In the genomic region with DNA sequence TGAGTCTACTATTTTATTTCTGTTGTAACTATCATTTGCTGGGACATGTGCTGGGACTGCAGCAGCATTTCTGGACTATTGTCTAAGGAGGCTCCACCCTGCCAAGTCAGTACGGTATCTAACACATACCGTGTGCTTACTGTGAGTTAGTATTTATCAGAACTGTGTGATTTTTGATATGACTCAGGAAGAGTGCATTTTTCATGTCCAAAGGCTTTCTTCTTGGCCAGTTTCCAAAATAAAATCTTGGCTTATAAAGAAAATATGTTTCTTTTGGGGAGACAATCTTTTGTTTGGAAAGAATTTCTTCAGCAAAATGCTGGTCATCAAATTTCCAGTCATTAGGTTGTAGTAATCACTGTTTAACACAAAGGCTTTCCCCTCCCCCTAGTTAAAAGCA, we compare ENCODE assay signal across 16 cellular contexts. TPM values are rescaled to one million over a fixed set of nuclear protein-coding genes. Genes with fewer than 3 reads are reported as not detected.
DNase-seq lines count a peak whose midpoint lies in the region; ATAC-seq, FAIRE-seq and TF ChIP-seq lines count a peak whose summit lies in the region.
"Had no signal": no experiment of that assay in that cellular context is flagged by ENCODE, and none has a peak within 500 bp of the region (broad histone marks: within the 10 kb centered on the region; RNA-seq: fewer than 3 reads in every experiment).

No MANE protein-coding gene starts in this region.

- H3K27ac ChIP-seq in right atrium auricular region, result no peak overlapping the region
- H3K27ac ChIP-seq in astrocyte (ENCODE audit: low read depth, low read length), result peak overlapping the region; percentile 60
- peak overlapping the region; percentile 46 for H3K27ac ChIP-seq in foreskin keratinocyte
- H3K27ac ChIP-seq in effector memory CD4-positive, alpha-beta T cell (ENCODE audit: insufficient read depth, low read length, poor library complexity, severe bottlenecking), result no peak overlapping the region
- H3K27ac ChIP-seq: hepatocyte, SJCRH30, upper lobe of left lung had no signal

- H3K36me3 ChIP-seq in right atrium auricular region (peaks cover 18% of the 10 kb centered on the region), astrocyte (ENCODE audit: insufficient read depth, low read length) (peaks cover 14% of the 10 kb centered on the region)
- H3K36me3 ChIP-seq in effector memory CD4-positive, alpha-beta T cell (ENCODE audit: control insufficient read depth, insufficient read depth, low read length), result peaks cover 24% of the 10 kb centered on the region

- ATAC-seq in left ventricle myocardium superior, result peak; percentile 44
- peak; percentile 78 for ATAC-seq in foreskin keratinocyte
- ATAC-seq in stimulated activated naive CD8-positive, alpha-beta T cell treated with anti-CD3 and anti-CD28 coated beads, Interleukin-15, Interleukin-2, amounts not matched to agents 100 U/mL and 50 U/mL, for 24 hours, result peak; percentile 61
- ATAC-seq in HG03139 (IDR thresholded peaks at IDR 0.05; ENCODE audit: unreplicated experiment), result no peak

- peak overlapping the region; percentile 8 for H2AFZ ChIP-seq in astrocyte (ENCODE audit: low read depth, low read length)
- H2AFZ ChIP-seq: hepatocyte had no signal

- H3K4me3 ChIP-seq in right atrium auricular region, result no peak overlapping the region
- no peak overlapping the region for H3K4me3 ChIP-seq in astrocyte (ENCODE audit: insufficient read depth, low read depth, low read length)
- H3K4me3 ChIP-seq in effector memory CD4-positive, alpha-beta T cell (ENCODE audit: insufficient read depth, low read depth, low read length, poor library complexity, severe bottlenecking), result no peak overlapping the region
- H3K4me3 ChIP-seq: hepatocyte, SJCRH30, upper lobe of left lung had no signal

- no peak overlapping the region for H3K4me3 Mint-ChIP-seq in astrocyte (ENCODE audit: unreplicated experiment)
- H3K4me3 Mint-ChIP-seq in activated T-helper 2 cell treated with anti-CD3 and anti-CD28 coated beads, Interferon-gamma antibody, Interleukin-2, Interleukin-4, amounts not matched to agents 10 μg/mL and 5 μg/mL and 100 μg/mL, durations not matched to agents 14 hours and 24 hours and 36 hours (ENCODE audit: low read depth), result no peak overlapping the region

- H3K4me1 ChIP-seq in right atrium auricular region (peaks cover 0 to 16% of the 10 kb centered on the region in 2 donors), astrocyte (ENCODE audit: insufficient read depth, low read length) (peaks cover 28% of the 10 kb centered on the region), foreskin keratinocyte (peaks cover 28% of the 10 kb centered on the region)
- H3K4me1 ChIP-seq in effector memory CD4-positive, alpha-beta T cell (ENCODE audit: control insufficient read depth, insufficient read depth, low read length, poor library complexity, severe bottlenecking), result no peaks in the 10 kb centered on the region
- H3K4me1 ChIP-seq: SJCRH30 had no signal

- no peaks in the 10 kb centered on the region for H3K27me3 Mint-ChIP-seq in astrocyte (ENCODE audit: low read depth, unreplicated experiment)
- H3K27me3 Mint-ChIP-seq in activated T-helper 2 cell treated with anti-CD3 and anti-CD28 coated beads, Interferon-gamma antibody, Interleukin-2, Interleukin-4, amounts not matched to agents 10 μg/mL and 5 μg/mL and 100 μg/mL, durations not matched to agents 14 hours and 24 hours and 36 hours (ENCODE audit: low read depth), result no peaks in the 10 kb centered on the region

- no peaks in the 10 kb centered on the region for H3K9me3 Mint-ChIP-seq in astrocyte (ENCODE audit: unreplicated experiment)
- no peaks in the 10 kb centered on the region for H3K9me3 Mint-ChIP-seq in activated T-helper 2 cell treated with anti-CD3 and anti-CD28 coated beads, Interferon-gamma antibody, Interleukin-2, Interleukin-4, amounts not matched to agents 10 μg/mL and 5 μg/mL and 100 μg/mL, durations not matched to agents 14 hours and 24 hours and 36 hours

- no peak for FAIRE-seq in astrocyte (lab: Jason Lieb, UNC)
- FAIRE-seq: G401.6 had no signal

- peak overlapping the region; percentile 35 for H3K9ac ChIP-seq in astrocyte (ENCODE audit: low read length)

- no peak overlapping the region for H3K27ac Mint-ChIP-seq in astrocyte (ENCODE audit: unreplicated experiment)
- no peak overlapping the region for H3K27ac Mint-ChIP-seq in activated T-helper 2 cell treated with anti-CD3 and anti-CD28 coated beads, Interferon-gamma antibody, Interleukin-2, Interleukin-4, amounts not matched to agents 10 μg/mL and 5 μg/mL and 100 μg/mL, durations not matched to agents 14 hours and 24 hours and 36 hours

- H3K79me2 ChIP-seq in astrocyte (ENCODE audit: insufficient read depth, low read length), result peaks cover 29% of the 10 kb centered on the region

- peaks cover 14% of the 10 kb centered on the region for H3K36me3 Mint-ChIP-seq in astrocyte (ENCODE audit: low read depth, unreplicated experiment)
- H3K36me3 Mint-ChIP-seq in activated T-helper 2 cell treated with anti-CD3 and anti-CD28 coated beads, Interferon-gamma antibody, Interleukin-2, Interleukin-4, amounts not matched to agents 10 μg/mL and 5 μg/mL and 100 μg/mL, durations not matched to agents 14 hours and 24 hours and 36 hours (ENCODE audit: low read depth), result peaks cover 55% of the 10 kb centered on the region

- peak overlapping the region; percentile 53 for H3K4me2 ChIP-seq in astrocyte (ENCODE audit: low read length)
- H3K4me2 ChIP-seq: hepatocyte had no signal

- intact Hi-C loops in left ventricle myocardium superior (cut with micrococcal nuclease), result no loop called here
- intact Hi-C loops in activated T-helper 2 cell treated with anti-CD3 and anti-CD28 coated beads, Interferon-gamma antibody, Interleukin-2, Interleukin-4, amounts not matched to agents 10 μg/mL and 5 μg/mL and 100 μg/mL, durations not matched to agents 14 hours and 24 hours and 36 hours (cut with micrococcal nuclease), result no loop called here

- DNase-seq in left ventricle myocardium superior (no peak), right atrium auricular region (ENCODE audit: low spot score) (no peak), astrocyte (ENCODE audit: low read depth) (peak; percentile 84), foreskin keratinocyte (peak; percentile 72 to 87)
- no peak for DNase-seq in stimulated activated naive CD8-positive, alpha-beta T cell treated with anti-CD3 and anti-CD28 coated beads, Interleukin-15, Interleukin-2, amounts not matched to agents 100 U/mL and 50 U/mL, for 24 hours
- DNase-seq in effector memory CD4-positive, alpha-beta T cell, result no peak
- no peak for DNase-seq in activated T-helper 2 cell treated with anti-CD3 and anti-CD28 coated beads, Interferon-gamma antibody, Interleukin-2, Interleukin-4, amounts not matched to agents 10 μg/mL and 5 μg/mL and 100 μg/mL, durations not matched to agents 14 hours and 24 hours and 36 hours (ENCODE audit: low spot score)
- DNase-seq: cerebellar nuclear complex, midbrain, NCI-H524, retina, SJCRH30, upper lobe of left lung had no signal

- H3K9me3 ChIP-seq in right atrium auricular region, result no peaks in the 10 kb centered on the region
- no peaks in the 10 kb centered on the region for H3K9me3 ChIP-seq in astrocyte (ENCODE audit: insufficient read depth, low read depth, low read length)
- no peaks in the 10 kb centered on the region for H3K9me3 ChIP-seq in effector memory CD4-positive, alpha-beta T cell (ENCODE audit: control insufficient read depth, low read length)
- H3K9me3 ChIP-seq: SJCRH30, upper lobe of left lung had no signal

- H3K27me3 ChIP-seq in right atrium auricular region (no peaks in the 10 kb centered on the region), astrocyte (ENCODE audit: insufficient read depth, low read length) (no peaks in the 10 kb centered on the region), foreskin keratinocyte (no peaks in the 10 kb centered on the region)
- H3K27me3 ChIP-seq in effector memory CD4-positive, alpha-beta T cell (replicated peaks; ENCODE audit: control insufficient read depth, insufficient read depth, low read length, poor library complexity, severe bottlenecking), result no peaks in the 10 kb centered on the region
- H3K27me3 ChIP-seq: hepatocyte, SJCRH30, upper lobe of left lung had no signal

- H3K4me1 Mint-ChIP-seq in astrocyte (ENCODE audit: low read depth, unreplicated experiment), result peaks cover 22% of the 10 kb centered on the region
- peaks cover 10% of the 10 kb centered on the region for H3K4me1 Mint-ChIP-seq in activated T-helper 2 cell treated with anti-CD3 and anti-CD28 coated beads, Interferon-gamma antibody, Interleukin-2, Interleukin-4, amounts not matched to agents 10 μg/mL and 5 μg/mL and 100 μg/mL, durations not matched to agents 14 hours and 24 hours and 36 hours (ENCODE audit: low read depth)

- H4K20me1 ChIP-seq in astrocyte (ENCODE audit: insufficient read depth, low read length), result peaks cover 17% of the 10 kb centered on the region

- TF ChIP-seq CTCF in right atrium auricular region (IDR thresholded peaks at IDR 0.05) (no peak), astrocyte (IDR thresholded peaks at IDR 0.05; ENCODE audit: insufficient read depth, low read depth, low read length) (no peak), foreskin keratinocyte (conservative IDR thresholded peaks at IDR 0.05) (no peak)

RNA-seq across cellular contexts. Expression of gene PARP4, which starts 11.6 kb away (rescaled TPM):
- total RNA-seq in left ventricle myocardium superior (25.6 TPM), right atrium auricular region (10 to 100 TPM; 21.2 to 22.1 TPM), astrocyte (55.7 and 59.1 TPM in 2 replicates), foreskin keratinocyte (43.2 and 52.4 TPM in 2 replicates)
- 13.6 and 13.8 TPM in 2 replicates for polyA plus RNA-seq in foreskin keratinocyte
- 58.8 and 60.6 TPM in 2 replicates for total RNA-seq in activated T-helper 2 cell treated with anti-CD3 and anti-CD28 coated beads, Interferon-gamma antibody, Interleukin-2, Interleukin-4, amounts not matched to agents 10 μg/mL and 5 μg/mL and 100 μg/mL, durations not matched to agents 14 hours and 24 hours and 36 hours

Comparison
In these comparisons a context has a peak if more than half of its experiments do, and no peak if none do; other contexts are left out.
1. DNase-seq: peak in astrocyte (single experiment) and foreskin keratinocyte (2 of 2); none in left ventricle myocardium superior (single experiment), right atrium auricular region (single experiment), stimulated activated naive CD8-positive, alpha-beta T cell treated with anti-CD3 and anti-CD28 coated beads, Interleukin-15, Interleukin-2, amounts not matched to agents 100 U/mL and 50 U/mL, for 24 hours (single experiment), effector memory CD4-positive, alpha-beta T cell (0 of 3) and activated T-helper 2 cell treated with anti-CD3 and anti-CD28 coated beads, Interferon-gamma antibody, Interleukin-2, Interleukin-4, amounts not matched to agents 10 μg/mL and 5 μg/mL and 100 μg/mL, durations not matched to agents 14 hours and 24 hours and 36 hours (single experiment).
2. H3K27ac ChIP-seq: peak in astrocyte (single experiment) and foreskin keratinocyte (single experiment); none in right atrium auricular region (0 of 2) and effector memory CD4-positive, alpha-beta T cell (single experiment).